8 cellular contexts compared by ENCODE assay signal in genomic region chr16:23949630-23950290, GRCh38.
A peak's percentile ranks its signal among the peaks of the same experiment; 100 is the strongest.
DNase-seq lines count a peak whose midpoint lies in the region; ATAC-seq and TF ChIP-seq lines count a peak whose summit lies in the region.

No MANE protein-coding gene starts in this region.

- DNase-seq in CD14-positive monocyte (ENCODE audit: low spot score) = no peak
- peak; percentile 12 to 24 for DNase-seq in Kasumi-1 (lab: John Stamatoyannopoulos, UW)
- peak; percentile 55 for DNase-seq in activated CD8-positive, alpha-beta memory T cell treated with anti-CD3 and anti-CD28 coated beads, Interleukin-2, amount 50 U/mL, for 4 hours
- DNase-seq in right lobe of liver = peak in 1 of 3 donors; percentile 39
- no peak for DNase-seq in nucleus accumbens (lab: John Stamatoyannopoulos, UW)
- DNase-seq in NCI-H2227 treated with DMSO at 0.1 percent for 48 hours (lab: John Stamatoyannopoulos, UW) = no peak
- no peak for DNase-seq in HAP-1 (ENCODE audit: low spot score in 2 of 2)

- H3K4me1 ChIP-seq in right lobe of liver = peaks cover 0 to 4% (median 0%) of the 10 kb centered on the region in 4 donors
- H3K4me1 ChIP-seq in HAP-1 = no peaks in the 10 kb centered on the region

- peaks cover 69% of the 10 kb centered on the region for H3K4me1 Mint-ChIP-seq in CD14-positive monocyte

- peaks cover 27 to 35% of the 10 kb centered on the region in 2 donors for H3K36me3 Mint-ChIP-seq in CD14-positive monocyte

- H3K9me3 Mint-ChIP-seq in CD14-positive monocyte = peaks cover 0 to 2% (median 0%) of the 10 kb centered on the region in 7 donors

- peak overlapping the region in 1 of 2 donors; percentile 26 for H3K4me3 Mint-ChIP-seq in CD14-positive monocyte

- TF ChIP-seq POLR2A in right lobe of liver (IDR thresholded peaks at IDR 0.05) = no peak

- ATAC-seq in right lobe of liver (peak; percentile 32 to 56 (median 50)), GM19455 (IDR thresholded peaks at IDR 0.05; ENCODE audit: unreplicated experiment) (no peak)

- peak overlapping the region; percentile 0 to 87 (median 78) for H3K27ac Mint-ChIP-seq in CD14-positive monocyte

- H3K27me3 ChIP-seq in right lobe of liver = no peaks in the 10 kb centered on the region
- no peaks in the 10 kb centered on the region for H3K27me3 ChIP-seq in HAP-1 (ENCODE audit: low read depth)

- intact Hi-C loops in CD14-positive monocyte (cut with micrococcal nuclease) (loop anchor here in 1 of 2 donors (5.0 kb wide), 2 partner anchors 63 to 92 kb away; no protein-coding TSS in a partner anchor), right lobe of liver (cut with DNase I) (no loop called here)

- in situ Hi-C loops in HAP-1 (cut with MboI; ENCODE audit: low sequenced_read_pairs) = no loop called here

- H3K36me3 ChIP-seq in right lobe of liver = no peaks in the 10 kb centered on the region
- H3K36me3 ChIP-seq in HAP-1 (replicated peaks) = no peaks in the 10 kb centered on the region

- H3K27me3 Mint-ChIP-seq in CD14-positive monocyte (ENCODE audit: low read depth in 3 of 3) = peaks cover 0 to 2% (median 0%) of the 10 kb centered on the region in 3 donors

- no peak overlapping the region for H3K27ac ChIP-seq in right lobe of liver

- TF ChIP-seq CTCF in CD14-positive monocyte (IDR thresholded peaks at IDR 0.05) (no peak), right lobe of liver (IDR thresholded peaks at IDR 0.05) (no peak)

- no CpG with 5 or more reads among the region's 5 CpGs for WGBS in right lobe of liver (ENCODE audit: insufficient coverage, low coverage, low lambda C conversion rate, missing lambda C conversion rate)

- H3K9me3 ChIP-seq in right lobe of liver = no peaks in the 10 kb centered on the region
- no peaks in the 10 kb centered on the region for H3K9me3 ChIP-seq in HAP-1

- H3K4me3 ChIP-seq in right lobe of liver (no peak overlapping the region), HAP-1 (no peak overlapping the region)

Comparison
In these comparisons a context has a peak if more than half of its experiments do, and no peak if none do; other contexts are left out.
1. DNase-seq: peak in Kasumi-1 (2 of 2) and activated CD8-positive, alpha-beta memory T cell treated with anti-CD3 and anti-CD28 coated beads, Interleukin-2, amount 50 U/mL, for 4 hours (single experiment); none in CD14-positive monocyte (single experiment), nucleus accumbens (0 of 56), NCI-H2227 treated with DMSO at 0.1 percent for 48 hours (single experiment) and HAP-1 (0 of 2).